31 cellular contexts compared by ENCODE assay signal in genomic region chr14:71863049-71863448, GRCh38.
DNase-seq lines count a peak whose midpoint lies in the region; ATAC-seq, FAIRE-seq and TF ChIP-seq lines count a peak whose summit lies in the region.
"Had no signal": no experiment of that assay in that cellular context is flagged by ENCODE, and none has a peak within 500 bp of the region (broad histone marks: within the 10 kb centered on the region; RNA-seq: fewer than 3 reads in every experiment).

No MANE protein-coding gene starts in this region.

- ATAC-seq in sciatic nerve: no peak
- no peak for ATAC-seq in pancreas
- ATAC-seq: A549; activated CD8-positive, alpha-beta T cell treated with anti-CD3 and anti-CD28 coated beads for 36 hours; body of pancreas; effector memory CD8-positive, alpha-beta T cell; heart left ventricle; left colon; psoas muscle had no signal

- WGBS in pancreas, 2 donors: 73 to 78% methylated on average over 3 of the region's 3 CpGs

- H3K4me3 Mint-ChIP-seq in mesothelial cell of epicardium: no peak overlapping the region
- H3K4me3 Mint-ChIP-seq: activated CD8-positive, alpha-beta T cell treated with anti-CD3 and anti-CD28 coated beads for 36 hours; effector memory CD8-positive, alpha-beta T cell; memory B cell; T-helper 1 cell treated with Interleukin-12 subunit alpha and Interleukin-12 subunit beta and Interleukin-4 antibody, amounts not matched to agents 30 μg/mL and 1 μg/mL, for 36 hours had no signal

- peaks cover 28% of the 10 kb centered on the region for H3K9me3 Mint-ChIP-seq in mesothelial cell of epicardium

- no peaks in the 10 kb centered on the region for H3K79me2 ChIP-seq in Karpas-422 (ENCODE audit: low read length)

- no peak overlapping the region for H3K27ac Mint-ChIP-seq in mesothelial cell of epicardium
- H3K27ac Mint-ChIP-seq: activated CD8-positive, alpha-beta T cell treated with anti-CD3 and anti-CD28 coated beads for 36 hours; effector memory CD8-positive, alpha-beta T cell; memory B cell; T-helper 1 cell treated with Interleukin-12 subunit alpha and Interleukin-12 subunit beta and Interleukin-4 antibody, amounts not matched to agents 30 μg/mL and 1 μg/mL, for 36 hours had no signal

- H3K36me3 Mint-ChIP-seq in mesothelial cell of epicardium: no peaks in the 10 kb centered on the region

- no peaks in the 10 kb centered on the region for H3K4me1 ChIP-seq in Karpas-422 (ENCODE audit: low read length)
- H3K4me1 ChIP-seq in pancreas: no peaks in the 10 kb centered on the region
- H3K4me1 ChIP-seq: A549, body of pancreas, heart left ventricle, Peyer's patch, psoas muscle, SJCRH30 had no signal

- H3K9me3 ChIP-seq in Karpas-422 (ENCODE audit: low read length) (no peaks in the 10 kb centered on the region), pancreas (no peaks in the 10 kb centered on the region)
- H3K9me3 ChIP-seq: A549, body of pancreas, Peyer's patch, psoas muscle, SJCRH30 had no signal

- H3K9ac ChIP-seq in Karpas-422 (ENCODE audit: low read length): no peak overlapping the region

- H3K27me3 ChIP-seq in Karpas-422 (ENCODE audit: low read length) (no peaks in the 10 kb centered on the region), pancreas (no peaks in the 10 kb centered on the region)
- H3K27me3 ChIP-seq: body of pancreas, heart left ventricle, Peyer's patch, SJCRH30 had no signal

- in situ Hi-C loops in G401 (cut with HindIII; ENCODE audit: low sequenced_read_pairs): no loop called here

- TF ChIP-seq CTCF in AG09309 (IDR thresholded peaks at IDR 0.05; ENCODE audit: control insufficient read depth, insufficient read depth, low read depth, low read length, missing control alignments): peak; percentile 11
- TF ChIP-seq CTCF in choroid plexus epithelial cell (conservative IDR thresholded peaks at IDR 0.05; ENCODE audit: low read depth, low read length): peak; percentile 43
- peak; percentile 29 for TF ChIP-seq CTCF in mesothelial cell of epicardium (IDR thresholded peaks at IDR 0.05; ENCODE audit: unreplicated experiment)
- TF ChIP-seq CTCF in pancreas (IDR thresholded peaks at IDR 0.05): no peak

- DNase-seq in AG09309 (ENCODE audit: low read depth) (no peak), Karpas-422 (peak; percentile 48), choroid plexus epithelial cell (ENCODE audit: low read depth) (no peak), mesothelial cell of epicardium (ENCODE audit: low spot score in 2 of 2, unreplicated experiment in 2 of 2) (no peak), sciatic nerve (ENCODE audit: low spot score) (no peak), anterior cingulate cortex (lab: John Stamatoyannopoulos, UW) (no peak), pancreas (no peak), G401 (ENCODE audit: low spot score) (no peak)
- DNase-seq: activated CD4-positive, CD25-positive, alpha-beta regulatory T cell treated with anti-CD3 and anti-CD28 coated beads, Interleukin-2, amount 50 U/mL, for 72 hours; activated CD8-positive, alpha-beta T cell treated with anti-CD3 and anti-CD28 coated beads for 36 hours; activated effector memory CD4-positive, alpha-beta T cell treated with anti-CD3 and anti-CD28 coated beads, Interleukin-2, amount 50 U/mL, for 16 hours; body of pancreas; C1 segment of cervical spinal cord; DMS79 treated with DMSO at 0.1 percent for 48 hours; effector memory CD8-positive, alpha-beta T cell; heart left ventricle; KBM-7; left colon; MV-4-11; NCI-H1694; NCI-H2171; NK-92 treated with Interleukin-12 subunit alpha and Interleukin-12 subunit beta, amount 100 ng/mL, for 24 hours; Peyer's patch; psoas muscle; SJCRH30; stimulated activated CD4-positive, alpha-beta T cell treated with anti-CD3 and anti-CD28 coated beads, Interleukin-1b, Interleukin-23, amount 100 ng/mL, for 48 hours had no signal

- H3K4me3 ChIP-seq in AG09309 (ENCODE audit: control insufficient read depth, low read depth, low read length): no peak overlapping the region
- H3K4me3 ChIP-seq in Karpas-422 (ENCODE audit: low read length): no peak overlapping the region
- H3K4me3 ChIP-seq in choroid plexus epithelial cell (ENCODE audit: low read depth, low read length): no peak overlapping the region
- no peak overlapping the region for H3K4me3 ChIP-seq in pancreas
- H3K4me3 ChIP-seq: A549, body of pancreas, heart left ventricle, Peyer's patch, psoas muscle, SJCRH30, skin epidermis had no signal

- H4K20me1 ChIP-seq in Karpas-422 (ENCODE audit: insufficient read depth, low read depth, low read length): no peaks in the 10 kb centered on the region

- H3K36me3 ChIP-seq in Karpas-422 (ENCODE audit: insufficient read depth, low read length) (no peaks in the 10 kb centered on the region), pancreas (no peaks in the 10 kb centered on the region)
- H3K36me3 ChIP-seq: heart left ventricle, Peyer's patch, SJCRH30 had no signal

- H3K4me1 Mint-ChIP-seq in mesothelial cell of epicardium: no peaks in the 10 kb centered on the region
- H3K4me1 Mint-ChIP-seq: memory B cell had no signal

- no peak for FAIRE-seq in pancreas (lab: Jason Lieb, UNC)
- FAIRE-seq: A549, colon had no signal

- no peaks in the 10 kb centered on the region for H3K9me2 ChIP-seq in Karpas-422 (replicated peaks; ENCODE audit: insufficient read depth, low read length)

- peaks cover 20% of the 10 kb centered on the region for H3K27me3 Mint-ChIP-seq in mesothelial cell of epicardium (ENCODE audit: low read depth)

- no peak overlapping the region for H3K4me2 ChIP-seq in Karpas-422 (ENCODE audit: low read depth, low read length, poor library complexity, severe bottlenecking)
- H3K4me2 ChIP-seq: A549 had no signal

- no peak overlapping the region for H3K27ac ChIP-seq in Karpas-422 (ENCODE audit: low read length)
- H3K27ac ChIP-seq in pancreas: no peak overlapping the region
- H3K27ac ChIP-seq: A549, body of pancreas, Peyer's patch, psoas muscle, SJCRH30 had no signal

- intact Hi-C loops in sciatic nerve (cut with DNase I) (no loop called here), pancreas (cut with DNase I) (no loop called here)

- no peak overlapping the region for H2AFZ ChIP-seq in Karpas-422 (ENCODE audit: low read length)

Comparison
In these comparisons a context has a peak if more than half of its experiments do, and no peak if none do; other contexts are left out.
1. CTCF ChIP-seq: peak in AG09309 (single experiment), choroid plexus epithelial cell (single experiment) and mesothelial cell of epicardium (single experiment); none in pancreas (0 of 4).